12 cellular contexts compared by ENCODE assay signal in genomic region chr4:152101546-152102183, GRCh38.
DNase-seq lines count a peak whose midpoint lies in the region; ATAC-seq and TF ChIP-seq lines count a peak whose summit lies in the region.
"Had no signal": no experiment of that assay in that cellular context is flagged by ENCODE, and none has a peak within 500 bp of the region (broad histone marks: within the 10 kb centered on the region; RNA-seq: fewer than 3 reads in every experiment).

No MANE protein-coding gene starts in this region.

- no peak for DNase-seq in activated T-cell treated with anti-CD3 and anti-CD28 coated beads, Interleukin-2, amount 50 U/mL, for 24 hours
- DNase-seq in activated T-cell treated with anti-CD3 and anti-CD28 coated beads, Interleukin-2, amount 50 U/mL, for 1 hour = no peak
- DNase-seq in activated CD8-positive, alpha-beta T cell treated with anti-CD3 and anti-CD28 coated beads, Interleukin-2, amount 10 ng/mL, durations not matched to agents 7 days and 5 days = no peak
- DNase-seq in glutamatergic neuron = no peak
- DNase-seq in stomach = no peak
- DNase-seq in WTC11 (ENCODE audit: low spot score) = no peak
- no peak for DNase-seq in NCI-H1105 treated with DMSO at 0.1 percent for 48 hours (lab: John Stamatoyannopoulos, UW)
- no peak for DNase-seq in foreskin melanocyte
- DNase-seq: DMS79 treated with DMSO at 0.1 percent for 48 hours, H7, NCI-H1930, right lobe of liver had no signal

- peaks cover 92% of the 10 kb centered on the region for H3K4me1 Mint-ChIP-seq in activated T-cell treated with anti-CD3 and anti-CD28 coated beads, Interleukin-2, amount 50 U/mL, for 24 hours (ENCODE audit: low read depth)
- H3K4me1 Mint-ChIP-seq in activated CD8-positive, alpha-beta T cell treated with anti-CD3 and anti-CD28 coated beads, Interleukin-2, amount 10 ng/mL, durations not matched to agents 7 days and 5 days (ENCODE audit: low read depth) = peaks cover 83% of the 10 kb centered on the region
- H3K4me1 Mint-ChIP-seq in glutamatergic neuron (ENCODE audit: low read depth, unreplicated experiment) (peaks cover 32% of the 10 kb centered on the region), WTC11 (peaks cover 20% of the 10 kb centered on the region)

- H3K27me3 ChIP-seq in stomach = no peaks in the 10 kb centered on the region
- H3K27me3 ChIP-seq: right lobe of liver had no signal

- POLR2A ChIA-PET in activated CD8-positive, alpha-beta T cell treated with anti-CD3 and anti-CD28 coated beads, Interleukin-2, amount 10 ng/mL, durations not matched to agents 7 days and 5 days (lab: Charles Lee) = interaction anchor here (0.7 to 2.7 kb wide), 7 partner anchors 8 to 166 kb away, joined by 3 to 18 read pairs (median 5); no protein-coding TSS in a partner anchor
- POLR2A ChIA-PET in WTC11 (lab: Charles Lee) = interaction anchor here (1.0 kb wide), 1 partner anchor 474 kb away, joined by 3 read pairs; no protein-coding TSS in a partner anchor

- H3K27ac Mint-ChIP-seq in activated T-cell treated with anti-CD3 and anti-CD28 coated beads, Interleukin-2, amount 50 U/mL, for 24 hours = peak overlapping the region; percentile 94
- peak overlapping the region; percentile 100 for H3K27ac Mint-ChIP-seq in activated CD8-positive, alpha-beta T cell treated with anti-CD3 and anti-CD28 coated beads, Interleukin-2, amount 10 ng/mL, durations not matched to agents 7 days and 5 days
- no peak overlapping the region for H3K27ac Mint-ChIP-seq in glutamatergic neuron (ENCODE audit: unreplicated experiment)
- no peak overlapping the region for H3K27ac Mint-ChIP-seq in WTC11

- no peaks in the 10 kb centered on the region for H3K27me3 Mint-ChIP-seq in activated T-cell treated with anti-CD3 and anti-CD28 coated beads, Interleukin-2, amount 50 U/mL, for 24 hours
- no peaks in the 10 kb centered on the region for H3K27me3 Mint-ChIP-seq in activated CD8-positive, alpha-beta T cell treated with anti-CD3 and anti-CD28 coated beads, Interleukin-2, amount 10 ng/mL, durations not matched to agents 7 days and 5 days (ENCODE audit: low read depth)
- H3K27me3 Mint-ChIP-seq in glutamatergic neuron (ENCODE audit: unreplicated experiment) (peaks cover 9% of the 10 kb centered on the region), WTC11 (ENCODE audit: low read depth) (no peaks in the 10 kb centered on the region; the same call in 1 of the 2 replicates)

- H3K4me3 ChIP-seq in stomach = no peak overlapping the region
- H3K4me3 ChIP-seq: right lobe of liver had no signal

- 81 to 90% (median 84%) methylated on average over 6 of the region's 6 CpGs for WGBS in stomach, 5 donors

- peaks cover 2% of the 10 kb centered on the region for H3K36me3 Mint-ChIP-seq in activated T-cell treated with anti-CD3 and anti-CD28 coated beads, Interleukin-2, amount 50 U/mL, for 24 hours (ENCODE audit: low read depth)
- H3K36me3 Mint-ChIP-seq in activated CD8-positive, alpha-beta T cell treated with anti-CD3 and anti-CD28 coated beads, Interleukin-2, amount 10 ng/mL, durations not matched to agents 7 days and 5 days (ENCODE audit: low read depth) = peaks cover 54% of the 10 kb centered on the region
- no peaks in the 10 kb centered on the region for H3K36me3 Mint-ChIP-seq in glutamatergic neuron (ENCODE audit: unreplicated experiment)
- H3K36me3 Mint-ChIP-seq in WTC11 = no peaks in the 10 kb centered on the region

- H3K27ac ChIP-seq in stomach = peak overlapping the region in 4 of 5 donors; percentile 53 to 67 (median 60)
- H3K27ac ChIP-seq: right lobe of liver had no signal

- peaks cover 0 to 54% (median 34%) of the 10 kb centered on the region in 4 donors for H3K4me1 ChIP-seq in stomach
- H3K4me1 ChIP-seq: right lobe of liver had no signal

- H3K9me3 ChIP-seq in stomach = no peaks in the 10 kb centered on the region
- H3K9me3 ChIP-seq: right lobe of liver had no signal

- TF ChIP-seq POLR2A in stomach (IDR thresholded peaks at IDR 0.05) = no peak

- peak overlapping the region; percentile 72 for H3K4me3 Mint-ChIP-seq in activated T-cell treated with anti-CD3 and anti-CD28 coated beads, Interleukin-2, amount 50 U/mL, for 24 hours
- peak overlapping the region; percentile 89 for H3K4me3 Mint-ChIP-seq in activated CD8-positive, alpha-beta T cell treated with anti-CD3 and anti-CD28 coated beads, Interleukin-2, amount 10 ng/mL, durations not matched to agents 7 days and 5 days
- H3K4me3 Mint-ChIP-seq in glutamatergic neuron (ENCODE audit: unreplicated experiment) (peak overlapping the region; percentile 3), WTC11 (no peak overlapping the region)

- TF ChIP-seq CTCF in glutamatergic neuron (IDR thresholded peaks at IDR 0.05; ENCODE audit: partially characterized antibody, unreplicated experiment) (no peak), stomach (IDR thresholded peaks at IDR 0.05) (no peak), WTC11 (IDR thresholded peaks at IDR 0.05) (no peak)

- CTCF ChIA-PET in activated CD8-positive, alpha-beta T cell treated with anti-CD3 and anti-CD28 coated beads, Interleukin-2, amount 10 ng/mL, durations not matched to agents 7 days and 5 days (lab: Charles Lee) = interaction anchor here (0.7 to 1.2 kb wide), 6 partner anchors 13 to 284 kb away, joined by 3 to 4 read pairs (median 3); no protein-coding TSS in a partner anchor
- CTCF ChIA-PET in WTC11 (lab: Charles Lee) = interaction anchor here (1.2 kb wide), 1 partner anchor 56 kb away, joined by 5 read pairs; no protein-coding TSS in a partner anchor

- intact Hi-C loops in stomach (cut with DNase I; ENCODE audit: low total_unique reads) = no loop called here

- H3K36me3 ChIP-seq in stomach = no peaks in the 10 kb centered on the region
- H3K36me3 ChIP-seq: right lobe of liver had no signal

- no peak for TF ChIP-seq EP300 in stomach (IDR thresholded peaks at IDR 0.05)

- H3K9me3 Mint-ChIP-seq in activated T-cell treated with anti-CD3 and anti-CD28 coated beads, Interleukin-2, amount 50 U/mL, for 24 hours = no peaks in the 10 kb centered on the region
- no peaks in the 10 kb centered on the region for H3K9me3 Mint-ChIP-seq in activated CD8-positive, alpha-beta T cell treated with anti-CD3 and anti-CD28 coated beads, Interleukin-2, amount 10 ng/mL, durations not matched to agents 7 days and 5 days (ENCODE audit: insufficient read depth)
- H3K9me3 Mint-ChIP-seq in glutamatergic neuron (ENCODE audit: unreplicated experiment) = peaks cover 3% of the 10 kb centered on the region
- no peaks in the 10 kb centered on the region for H3K9me3 Mint-ChIP-seq in WTC11

- no peak for ATAC-seq in activated CD8-positive, alpha-beta T cell treated with anti-CD3 and anti-CD28 coated beads, Interleukin-2, amount 10 ng/mL, durations not matched to agents 7 days and 5 days
- ATAC-seq in WTC11 = no peak

TF ChIP-seq in WTC11, 78 proteins besides CTCF, POLR2A, EP300 and RAD21 (continues in another document):
- TF ChIP-seq NFYB (CRISPR knock-in tag; conservative IDR thresholded peaks at IDR 0.05; ENCODE audit: low read depth) (no peak), RELA (CRISPR knock-in tag; IDR thresholded peaks at IDR 0.05; ENCODE audit: borderline replicate concordance) (no peak), SMAD3 (CRISPR knock-in tag; IDR thresholded peaks at IDR 0.05; ENCODE audit: borderline replicate concordance) (no peak), GTF2I (CRISPR knock-in tag; conservative IDR thresholded peaks at IDR 0.05) (no peak), E2F1 (CRISPR knock-in tag; IDR thresholded peaks at IDR 0.05) (no peak), NFATC4 (CRISPR knock-in tag; IDR thresholded peaks at IDR 0.05) (no peak), MLX (CRISPR knock-in tag; IDR thresholded peaks at IDR 0.05) (no peak), TP53 (CRISPR knock-in tag; IDR thresholded peaks at IDR 0.05) (no peak), PRRX2 (CRISPR knock-in tag; IDR thresholded peaks at IDR 0.05) (no peak)

Comparison
In these comparisons a context has a peak if more than half of its experiments do, and no peak if none do; other contexts are left out.
1. H3K27ac Mint-ChIP-seq: peak in activated T-cell treated with anti-CD3 and anti-CD28 coated beads, Interleukin-2, amount 50 U/mL, for 24 hours (single experiment) and activated CD8-positive, alpha-beta T cell treated with anti-CD3 and anti-CD28 coated beads, Interleukin-2, amount 10 ng/mL, durations not matched to agents 7 days and 5 days (single experiment); none in glutamatergic neuron (single experiment) and WTC11 (single experiment).